Comparison of ENCODE assay signal across 18 cellular contexts in genomic region chr10:112222799-112223198, GRCh38. TPM values are rescaled to one million over a fixed set of nuclear protein-coding genes. Genes with fewer than 3 reads are reported as not detected.
DNase-seq lines count a peak whose midpoint lies in the region; ATAC-seq and TF ChIP-seq lines count a peak whose summit lies in the region.
"Had no signal": no experiment of that assay in that cellular context is flagged by ENCODE, and none has a peak within 500 bp of the region (broad histone marks: within the 10 kb centered on the region; RNA-seq: fewer than 3 reads in every experiment).

No MANE protein-coding gene starts in this region.

- TF ChIP-seq POLR2A in right lobe of liver (IDR thresholded peaks at IDR 0.05): no peak

- H3K9me3 ChIP-seq in right lobe of liver (no peaks in the 10 kb centered on the region), right atrium auricular region (peaks cover 0 to 11% of the 10 kb centered on the region in 2 donors)
- H3K9me3 ChIP-seq: HAP-1 had no signal

- H3K4me1 Mint-ChIP-seq in activated T-helper 17 cell treated with anti-CD3 and anti-CD28 coated beads, Interleukin-2, amount 50 U/mL, for 72 hours: no peaks in the 10 kb centered on the region
- no peaks in the 10 kb centered on the region for H3K4me1 Mint-ChIP-seq in stimulated activated memory B cell treated with anti-CD40 and anti-IgM and Interleukin-4, amounts not matched to agents 10 μg/mL and 1 μg/mL and 100 μg/mL, for 72 hours
- H3K4me1 Mint-ChIP-seq: CD4-positive, alpha-beta memory T cell had no signal

- intact Hi-C loops in right lobe of liver (cut with DNase I): no loop called here

- DNase-seq in left lobe of liver (ENCODE audit: low spot score) (no peak), right lobe of liver (no peak), right atrium auricular region (ENCODE audit: low spot score) (no peak), amygdala (lab: John Stamatoyannopoulos, UW) (no peak), NCI-H526 treated with DMSO at 0.1 percent for 48 hours (lab: John Stamatoyannopoulos, UW) (no peak)
- DNase-seq: C1 segment of cervical spinal cord; Calu3; CD4-positive, alpha-beta memory T cell; COR-L47; DMS53; DMS79 treated with DMSO at 0.1 percent for 48 hours; GF-D8; GOT3; HFFc6 had no signal

- H3K4me3 Mint-ChIP-seq in activated T-helper 17 cell treated with anti-CD3 and anti-CD28 coated beads, Interleukin-2, amount 50 U/mL, for 72 hours: no peak overlapping the region
- H3K4me3 Mint-ChIP-seq in stimulated activated memory B cell treated with anti-CD40 and anti-IgM and Interleukin-4, amounts not matched to agents 10 μg/mL and 1 μg/mL and 100 μg/mL, for 72 hours: no peak overlapping the region
- H3K4me3 Mint-ChIP-seq: CD4-positive, alpha-beta memory T cell; HFFc6 had no signal

- H3K27ac ChIP-seq in right lobe of liver: peak overlapping the region; percentile 55 to 88 (median 86)
- no peak overlapping the region for H3K27ac ChIP-seq in right atrium auricular region

- peak; percentile 7 for ATAC-seq in activated T-helper 17 cell treated with anti-CD3 and anti-CD28 coated beads, Interleukin-2, amount 50 U/mL, for 72 hours (replicated peaks)
- ATAC-seq in left lobe of liver (peak; percentile 4), right lobe of liver (peak in 3 of 4 donors; percentile 2 to 8 (median 8)), GM21737 (IDR thresholded peaks at IDR 0.05; ENCODE audit: unreplicated experiment) (no peak)
- peak; percentile 39 for ATAC-seq in stimulated activated memory B cell treated with anti-CD40 and anti-IgM and Interleukin-4, amounts not matched to agents 10 μg/mL and 1 μg/mL and 100 μg/mL, for 72 hours

- H3K36me3 Mint-ChIP-seq in activated T-helper 17 cell treated with anti-CD3 and anti-CD28 coated beads, Interleukin-2, amount 50 U/mL, for 72 hours (ENCODE audit: low read depth): no peaks in the 10 kb centered on the region
- H3K36me3 Mint-ChIP-seq in stimulated activated memory B cell treated with anti-CD40 and anti-IgM and Interleukin-4, amounts not matched to agents 10 μg/mL and 1 μg/mL and 100 μg/mL, for 72 hours: no peaks in the 10 kb centered on the region
- H3K36me3 Mint-ChIP-seq: CD4-positive, alpha-beta memory T cell had no signal

- no peaks in the 10 kb centered on the region for H3K36me3 ChIP-seq in right lobe of liver
- H3K36me3 ChIP-seq in right atrium auricular region: no peaks in the 10 kb centered on the region
- H3K36me3 ChIP-seq: HAP-1 had no signal

- H3K4me1 ChIP-seq in right lobe of liver (peaks cover 0 to 52% (median 12%) of the 10 kb centered on the region in 4 donors), right atrium auricular region (no peaks in the 10 kb centered on the region)
- H3K4me1 ChIP-seq: HAP-1 had no signal

- no peaks in the 10 kb centered on the region for H3K27me3 ChIP-seq in right lobe of liver
- H3K27me3 ChIP-seq in right atrium auricular region: no peaks in the 10 kb centered on the region

- H3K27ac Mint-ChIP-seq in activated T-helper 17 cell treated with anti-CD3 and anti-CD28 coated beads, Interleukin-2, amount 50 U/mL, for 72 hours: no peak overlapping the region
- no peak overlapping the region for H3K27ac Mint-ChIP-seq in stimulated activated memory B cell treated with anti-CD40 and anti-IgM and Interleukin-4, amounts not matched to agents 10 μg/mL and 1 μg/mL and 100 μg/mL, for 72 hours
- H3K27ac Mint-ChIP-seq: CD4-positive, alpha-beta memory T cell; HFFc6 had no signal

- WGBS in right lobe of liver (ENCODE audit: insufficient coverage, low coverage, low lambda C conversion rate, missing lambda C conversion rate): 57% methylated on average over 1 of the region's 2 CpGs

- no peak for TF ChIP-seq CTCF in right lobe of liver (IDR thresholded peaks at IDR 0.05)
- no peak for TF ChIP-seq CTCF in right atrium auricular region (IDR thresholded peaks at IDR 0.05)

- H3K4me3 ChIP-seq in right lobe of liver (peak overlapping the region in 1 of 3 donors; percentile 7), right atrium auricular region (no peak overlapping the region)
- H3K4me3 ChIP-seq: HAP-1 had no signal

- peaks cover 3% of the 10 kb centered on the region for H3K9me3 Mint-ChIP-seq in activated T-helper 17 cell treated with anti-CD3 and anti-CD28 coated beads, Interleukin-2, amount 50 U/mL, for 72 hours
- H3K9me3 Mint-ChIP-seq in stimulated activated memory B cell treated with anti-CD40 and anti-IgM and Interleukin-4, amounts not matched to agents 10 μg/mL and 1 μg/mL and 100 μg/mL, for 72 hours: peaks cover 11% of the 10 kb centered on the region

- peaks cover 27% of the 10 kb centered on the region for H3K27me3 Mint-ChIP-seq in activated T-helper 17 cell treated with anti-CD3 and anti-CD28 coated beads, Interleukin-2, amount 50 U/mL, for 72 hours
- no peaks in the 10 kb centered on the region for H3K27me3 Mint-ChIP-seq in stimulated activated memory B cell treated with anti-CD40 and anti-IgM and Interleukin-4, amounts not matched to agents 10 μg/mL and 1 μg/mL and 100 μg/mL, for 72 hours

RNA-seq across cellular contexts. Expression of gene GPAM, which starts 39.2 kb away (rescaled TPM):
- total RNA-seq in activated T-helper 17 cell treated with anti-CD3 and anti-CD28 coated beads, Interleukin-2, amount 50 U/mL, for 72 hours: 10 to 100 TPM in 1 of 2 donors, 1 to 10 TPM in 1; 4.4 to 12.2 TPM
- 276 TPM for total RNA-seq in left lobe of liver
- 100 to 1,000 TPM in 2 of 6 experiments, 10 to 100 TPM in 4; 78.8 to 340 (median 90.3) TPM for total RNA-seq in right lobe of liver
- total RNA-seq in right atrium auricular region: 1 to 10 TPM; 7.8 to 9.3 TPM

Comparison
In these comparisons a context has a peak if more than half of its experiments do, and no peak if none do; other contexts are left out.
1. H3K27ac ChIP-seq: peak in right lobe of liver (3 of 3); none in right atrium auricular region (0 of 2).
2. RNA of gene GPAM, which starts 39.2 kb away (total RNA-seq): 276 TPM in left lobe of liver (single experiment) and 78.8 to 340 TPM in right lobe of liver; 4.4 to 12.2 TPM in activated T-helper 17 cell treated with anti-CD3 and anti-CD28 coated beads, Interleukin-2, amount 50 U/mL, for 72 hours and 7.8 to 9.3 TPM in right atrium auricular region; every median in the first group is over 4 times any median in the second.